10 cellular contexts compared by ENCODE assay signal in genomic region chr7:45196374-45196773, GRCh38. TPM values are rescaled to one million over a fixed set of nuclear protein-coding genes. Genes with fewer than 3 reads are reported as not detected.
DNase-seq lines count a peak whose midpoint lies in the region; ATAC-seq, FAIRE-seq and TF ChIP-seq lines count a peak whose summit lies in the region.
"Had no signal": no experiment of that assay in that cellular context is flagged by ENCODE, and none has a peak within 500 bp of the region (broad histone marks: within the 10 kb centered on the region; RNA-seq: fewer than 3 reads in every experiment).

No MANE protein-coding gene starts in this region.

- no peak overlapping the region for H3K23ac ChIP-seq in neuronal stem cell (ENCODE audit: low read depth, low read length, poor library complexity)

- no peak for FAIRE-seq in D721Med (lab: Jason Lieb, UNC)
- FAIRE-seq: small intestine had no signal

- no peaks in the 10 kb centered on the region for H3K4me1 ChIP-seq in neuronal stem cell (ENCODE audit: control insufficient read depth in 2 of 2, insufficient read depth in 1 of 2, low read depth in 1 of 2, low read length in 2 of 2)

- H3K27me3 Mint-ChIP-seq in activated CD8-positive, alpha-beta memory T cell treated with anti-CD3 and anti-CD28 coated beads, Interleukin-2, amount 10 ng/mL, durations not matched to agents 7 days and 5 days: peaks cover 25% of the 10 kb centered on the region
- peaks cover 61% of the 10 kb centered on the region for H3K27me3 Mint-ChIP-seq in activated T-cell treated with anti-CD3 and anti-CD28 coated beads, Interleukin-2, amount 50 U/mL, for 72 hours (ENCODE audit: low read depth)
- H3K27me3 Mint-ChIP-seq in stimulated activated memory B cell treated with anti-CD40 and anti-IgM and Interleukin-4, amounts not matched to agents 10 μg/mL and 1 μg/mL and 100 μg/mL, for 72 hours: peaks cover 44% of the 10 kb centered on the region

- no peak overlapping the region for H3K4me3 ChIP-seq in neuronal stem cell (ENCODE audit: low read length in 2 of 2)

- CTCF ChIA-PET in activated CD8-positive, alpha-beta memory T cell treated with anti-CD3 and anti-CD28 coated beads, Interleukin-2, amount 10 ng/mL, durations not matched to agents 7 days and 5 days (lab: Charles Lee): interaction anchor here (1.4 to 1.8 kb wide), 2 partner anchors 60 to 64 kb away, joined by 3 to 6 read pairs; no protein-coding TSS in a partner anchor

- DNase-seq in activated CD8-positive, alpha-beta memory T cell treated with anti-CD3 and anti-CD28 coated beads, Interleukin-2, amount 10 ng/mL, durations not matched to agents 7 days and 5 days: peak; percentile 80
- DNase-seq in activated CD8-positive, alpha-beta memory T cell treated with anti-CD3 and anti-CD28 coated beads, Interleukin-2, amount 50 U/mL, for 4 hours: no peak
- DNase-seq in activated T-cell treated with anti-CD3 and anti-CD28 coated beads, Interleukin-2, amount 50 U/mL, for 72 hours: peak; percentile 78 to 82
- DNase-seq in neuronal stem cell (ENCODE audit: low spot score) (no peak), D721Med (ENCODE audit: insufficient read length, low spot score) (no peak)
- DNase-seq: small intestine had no signal

- no peak for TF ChIP-seq CTCF in D721Med (IDR thresholded peaks at IDR 0.05; ENCODE audit: insufficient read depth, missing control alignments)

- no peak overlapping the region for H3K4ac ChIP-seq in neuronal stem cell (ENCODE audit: low read length)

- peaks cover 6% of the 10 kb centered on the region for H3K36me3 Mint-ChIP-seq in activated CD8-positive, alpha-beta memory T cell treated with anti-CD3 and anti-CD28 coated beads, Interleukin-2, amount 10 ng/mL, durations not matched to agents 7 days and 5 days
- peaks cover 5 to 7% of the 10 kb centered on the region in 2 donors for H3K36me3 Mint-ChIP-seq in activated T-cell treated with anti-CD3 and anti-CD28 coated beads, Interleukin-2, amount 50 U/mL, for 72 hours (ENCODE audit: insufficient read depth in 2 of 2)
- H3K36me3 Mint-ChIP-seq in stimulated activated memory B cell treated with anti-CD40 and anti-IgM and Interleukin-4, amounts not matched to agents 10 μg/mL and 1 μg/mL and 100 μg/mL, for 72 hours: no peaks in the 10 kb centered on the region

- H3K9me3 ChIP-seq in neuronal stem cell (replicated peaks in 1 of 2; ENCODE audit: control insufficient read depth in 2 of 2, insufficient read depth in 1 of 2, low read depth in 1 of 2, low read length in 2 of 2): peaks cover 0 to 4% of the 10 kb centered on the region in 2 donors

- ATAC-seq in activated CD8-positive, alpha-beta memory T cell treated with anti-CD3 and anti-CD28 coated beads, Interleukin-2, amount 10 ng/mL, durations not matched to agents 7 days and 5 days: peak; percentile 94
- ATAC-seq in HG02884 (IDR thresholded peaks at IDR 0.05; ENCODE audit: unreplicated experiment) (peak; percentile 97), GM21737 (IDR thresholded peaks at IDR 0.05; ENCODE audit: unreplicated experiment) (no peak)
- ATAC-seq in activated T-cell treated with anti-CD3 and anti-CD28 coated beads, Interleukin-2, amount 50 U/mL, for 72 hours (replicated peaks in 1 of 2): peak; percentile 97 to 98
- ATAC-seq in stimulated activated memory B cell treated with anti-CD40 and anti-IgM and Interleukin-4, amounts not matched to agents 10 μg/mL and 1 μg/mL and 100 μg/mL, for 72 hours: peak; percentile 94

- H3K27me3 ChIP-seq in neuronal stem cell (ENCODE audit: control insufficient read depth in 3 of 3, insufficient read depth in 3 of 3, low read depth in 1 of 3, low read length in 3 of 3): no peaks in the 10 kb centered on the region

- no peak overlapping the region for H2AFZ ChIP-seq in neuronal stem cell (ENCODE audit: low read length)

- no peak overlapping the region for H4K91ac ChIP-seq in neuronal stem cell (ENCODE audit: low read depth, low read length, poor library complexity)

- H3K9me3 Mint-ChIP-seq in activated CD8-positive, alpha-beta memory T cell treated with anti-CD3 and anti-CD28 coated beads, Interleukin-2, amount 10 ng/mL, durations not matched to agents 7 days and 5 days (ENCODE audit: low read depth): peaks cover 5% of the 10 kb centered on the region
- peaks cover 6% of the 10 kb centered on the region in 2 donors for H3K9me3 Mint-ChIP-seq in activated T-cell treated with anti-CD3 and anti-CD28 coated beads, Interleukin-2, amount 50 U/mL, for 72 hours
- H3K9me3 Mint-ChIP-seq in stimulated activated memory B cell treated with anti-CD40 and anti-IgM and Interleukin-4, amounts not matched to agents 10 μg/mL and 1 μg/mL and 100 μg/mL, for 72 hours: no peaks in the 10 kb centered on the region

- H2AK5ac ChIP-seq in neuronal stem cell (ENCODE audit: low read depth, low read length): no peak overlapping the region

- no peak overlapping the region for H3K4me3 Mint-ChIP-seq in activated CD8-positive, alpha-beta memory T cell treated with anti-CD3 and anti-CD28 coated beads, Interleukin-2, amount 10 ng/mL, durations not matched to agents 7 days and 5 days
- peak overlapping the region; percentile 41 to 56 for H3K4me3 Mint-ChIP-seq in activated T-cell treated with anti-CD3 and anti-CD28 coated beads, Interleukin-2, amount 50 U/mL, for 72 hours
- H3K4me3 Mint-ChIP-seq in stimulated activated memory B cell treated with anti-CD40 and anti-IgM and Interleukin-4, amounts not matched to agents 10 μg/mL and 1 μg/mL and 100 μg/mL, for 72 hours: no peak overlapping the region
- H3K4me3 Mint-ChIP-seq: T-helper 1 cell treated with Interleukin-12 subunit alpha and Interleukin-12 subunit beta and Interleukin-4 antibody, amounts not matched to agents 30 μg/mL and 1 μg/mL, for 36 hours had no signal

- H2BK5ac ChIP-seq in neuronal stem cell (ENCODE audit: low read length): no peak overlapping the region

- peaks cover 45% of the 10 kb centered on the region for H3K4me1 Mint-ChIP-seq in activated CD8-positive, alpha-beta memory T cell treated with anti-CD3 and anti-CD28 coated beads, Interleukin-2, amount 10 ng/mL, durations not matched to agents 7 days and 5 days
- peaks cover 52% of the 10 kb centered on the region for H3K4me1 Mint-ChIP-seq in activated T-cell treated with anti-CD3 and anti-CD28 coated beads, Interleukin-2, amount 50 U/mL, for 72 hours (ENCODE audit: low read depth)
- H3K4me1 Mint-ChIP-seq in stimulated activated memory B cell treated with anti-CD40 and anti-IgM and Interleukin-4, amounts not matched to agents 10 μg/mL and 1 μg/mL and 100 μg/mL, for 72 hours: peaks cover 9% of the 10 kb centered on the region

- H3K4me2 ChIP-seq in neuronal stem cell (ENCODE audit: insufficient read depth, low read length, poor library complexity, severe bottlenecking): no peak overlapping the region

- H3K27ac ChIP-seq in neuronal stem cell (replicated peaks; ENCODE audit: low read length): no peak overlapping the region

- no peaks in the 10 kb centered on the region for H3K36me3 ChIP-seq in neuronal stem cell (replicated peaks in 1 of 2; ENCODE audit: control insufficient read depth in 2 of 2, insufficient read depth in 2 of 2, low read length in 2 of 2)

- no peak overlapping the region for H2BK120ac ChIP-seq in neuronal stem cell (ENCODE audit: low read depth, low read length)

- no peak overlapping the region for H3K14ac ChIP-seq in neuronal stem cell (ENCODE audit: low read length)

- no peaks in the 10 kb centered on the region for H3K79me1 ChIP-seq in neuronal stem cell (ENCODE audit: low read depth, low read length)

- no CpG with 5 or more reads among the region's 7 CpGs for WGBS in neuronal stem cell (ENCODE audit: extremely low coverage in 2 of 2, insufficient read length in 2 of 2, insufficient replicate concordance in 1 of 2), 2 donors

- no peak overlapping the region for H4K8ac ChIP-seq in neuronal stem cell (ENCODE audit: low read depth, low read length)

- no peak overlapping the region for H3K27ac Mint-ChIP-seq in activated CD8-positive, alpha-beta memory T cell treated with anti-CD3 and anti-CD28 coated beads, Interleukin-2, amount 10 ng/mL, durations not matched to agents 7 days and 5 days
- peak overlapping the region; percentile 66 for H3K27ac Mint-ChIP-seq in activated T-cell treated with anti-CD3 and anti-CD28 coated beads, Interleukin-2, amount 50 U/mL, for 72 hours
- H3K27ac Mint-ChIP-seq in stimulated activated memory B cell treated with anti-CD40 and anti-IgM and Interleukin-4, amounts not matched to agents 10 μg/mL and 1 μg/mL and 100 μg/mL, for 72 hours: no peak overlapping the region
- H3K27ac Mint-ChIP-seq: T-helper 1 cell treated with Interleukin-12 subunit alpha and Interleukin-12 subunit beta and Interleukin-4 antibody, amounts not matched to agents 30 μg/mL and 1 μg/mL, for 36 hours had no signal

- H2BK12ac ChIP-seq in neuronal stem cell (ENCODE audit: low read length): no peak overlapping the region

- H3K18ac ChIP-seq in neuronal stem cell (ENCODE audit: low read length): no peak overlapping the region

- H2BK15ac ChIP-seq in neuronal stem cell (ENCODE audit: low read length): no peak overlapping the region

- no peak overlapping the region for H3K9ac ChIP-seq in neuronal stem cell (ENCODE audit: low read depth, low read length, poor library complexity)

RNA-seq across cellular contexts. Expression of gene RAMP3, which starts 38.8 kb away (rescaled TPM):
- total RNA-seq in activated CD8-positive, alpha-beta memory T cell treated with anti-CD3 and anti-CD28 coated beads, Interleukin-2, amount 10 ng/mL, durations not matched to agents 7 days and 5 days: not detected
- under 1 TPM in 1 of 2 donors, not detected in 1; 0.50 TPM for total RNA-seq in activated T-cell treated with anti-CD3 and anti-CD28 coated beads, Interleukin-2, amount 50 U/mL, for 72 hours
- 0.15 TPM for polyA plus RNA-seq in neuronal stem cell (2013, experiment 1 of 2)
- polyA plus RNA-seq in neuronal stem cell (2013, experiment 2 of 2): 0.18 TPM

Comparison
In these comparisons a context has a peak if more than half of its experiments do, and no peak if none do; other contexts are left out.
1. DNase-seq: peak in activated CD8-positive, alpha-beta memory T cell treated with anti-CD3 and anti-CD28 coated beads, Interleukin-2, amount 10 ng/mL, durations not matched to agents 7 days and 5 days (single experiment) and activated T-cell treated with anti-CD3 and anti-CD28 coated beads, Interleukin-2, amount 50 U/mL, for 72 hours (2 of 2); none in activated CD8-positive, alpha-beta memory T cell treated with anti-CD3 and anti-CD28 coated beads, Interleukin-2, amount 50 U/mL, for 4 hours (single experiment), neuronal stem cell (single experiment) and D721Med (single experiment).
2. H3K4me3 Mint-ChIP-seq: peak in activated T-cell treated with anti-CD3 and anti-CD28 coated beads, Interleukin-2, amount 50 U/mL, for 72 hours (2 of 2); none in activated CD8-positive, alpha-beta memory T cell treated with anti-CD3 and anti-CD28 coated beads, Interleukin-2, amount 10 ng/mL, durations not matched to agents 7 days and 5 days (single experiment) and stimulated activated memory B cell treated with anti-CD40 and anti-IgM and Interleukin-4, amounts not matched to agents 10 μg/mL and 1 μg/mL and 100 μg/mL, for 72 hours (single experiment).